1 cellular context compared by ENCODE assay signal in genomic region chr5:111734013-111734412, GRCh38.
TF ChIP-seq lines count a peak whose summit lies in the region.

No MANE protein-coding gene starts in this region.

TF ChIP-seq in HepG2, 621 proteins besides CTCF, POLR2A, EP300 and RAD21:
- peak; percentile 28; the same call in 1 of the 2 replicates for TF ChIP-seq SALL1 (CRISPR knock-in tag; IDR thresholded peaks at IDR 0.05)
- no peak for TF ChIP-seq TFAP4 (IDR thresholded peaks at IDR 0.05; ENCODE audit: borderline replicate concordance, low read depth)
